24 cellular contexts compared by ENCODE assay signal in the genomic region with DNA sequence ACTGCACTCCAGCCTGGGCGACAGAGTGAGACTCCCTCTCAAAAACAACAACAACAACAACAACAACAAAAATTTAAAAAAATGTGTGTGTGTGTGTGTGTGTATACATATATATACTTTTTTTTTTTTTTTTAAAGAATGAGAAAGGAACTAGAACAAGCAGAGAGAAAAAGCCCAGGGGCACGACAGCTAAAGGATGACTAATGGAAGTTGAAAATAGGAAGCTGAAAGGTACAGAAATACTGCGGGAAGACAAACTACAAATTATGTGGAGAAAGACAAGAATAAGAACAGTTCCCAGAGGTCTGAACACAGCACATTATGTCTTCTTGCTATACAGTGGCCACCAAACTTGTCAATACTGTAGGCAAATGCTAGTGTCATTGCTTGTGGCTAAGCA.
A peak's percentile ranks its signal among the peaks of the same experiment; 100 is the strongest.
DNase-seq lines count a peak whose midpoint lies in the region; ATAC-seq and TF ChIP-seq lines count a peak whose summit lies in the region.
"Had no signal": no experiment of that assay in that cellular context is flagged by ENCODE, and none has a peak within 500 bp of the region (broad histone marks: within the 10 kb centered on the region; RNA-seq: fewer than 3 reads in every experiment).

No MANE protein-coding gene starts in this region.

- TF ChIP-seq CTCF in PC-3 (conservative IDR thresholded peaks at IDR 0.05; ENCODE audit: low read depth, low read length), result no peak
- TF ChIP-seq CTCF in epithelial cell of esophagus (IDR thresholded peaks at IDR 0.05; ENCODE audit: insufficient read depth, low read depth, low read length, missing control alignments), result no peak

- H2AFZ ChIP-seq in PC-3 (ENCODE audit: low read length), result no peak overlapping the region
- H2AFZ ChIP-seq: GM23338 had no signal

- no peaks in the 10 kb centered on the region for H3K9me3 Mint-ChIP-seq in activated naive CD4-positive, alpha-beta T cell treated with anti-CD3 and anti-CD28 coated beads for 36 hours
- H3K9me3 Mint-ChIP-seq in CD4-positive, alpha-beta memory T cell, result no peaks in the 10 kb centered on the region
- H3K9me3 Mint-ChIP-seq: CD14-positive monocyte, GM23338 had no signal

- POLR2A ChIA-PET in CD4-positive, alpha-beta memory T cell (lab: Charles Lee; ENCODE audit: partially characterized antibody), result interaction anchor here (1.0 to 6.6 kb wide), 4 partner anchors 8 to 203 kb away, joined by 3 to 63 read pairs (median 4); no protein-coding TSS in a partner anchor
- POLR2A ChIA-PET in PC-3 (lab: Charles Lee; ENCODE audit: unreplicated experiment), result no interaction called here

- no peaks in the 10 kb centered on the region for H3K36me3 Mint-ChIP-seq in activated naive CD4-positive, alpha-beta T cell treated with anti-CD3 and anti-CD28 coated beads for 36 hours (ENCODE audit: low read depth)
- H3K36me3 Mint-ChIP-seq in CD4-positive, alpha-beta memory T cell, result peaks cover 0 to 2% of the 10 kb centered on the region in 2 donors
- H3K36me3 Mint-ChIP-seq: CD14-positive monocyte had no signal

- no peak overlapping the region for H3K4me3 Mint-ChIP-seq in activated naive CD4-positive, alpha-beta T cell treated with anti-CD3 and anti-CD28 coated beads for 36 hours
- no peak overlapping the region for H3K4me3 Mint-ChIP-seq in CD4-positive, alpha-beta memory T cell
- H3K4me3 Mint-ChIP-seq: B cell, CD14-positive monocyte, GM23338 had no signal

- H3K27me3 ChIP-seq in CD4-positive, alpha-beta memory T cell (ENCODE audit: insufficient read depth, low read length), result no peaks in the 10 kb centered on the region
- H3K27me3 ChIP-seq in PC-3 (ENCODE audit: low read length), result no peaks in the 10 kb centered on the region

- H3K4me1 ChIP-seq in CD4-positive, alpha-beta memory T cell (ENCODE audit: insufficient read depth, low read length), result peaks cover 9% of the 10 kb centered on the region
- peaks cover 11% of the 10 kb centered on the region for H3K4me1 ChIP-seq in PC-3 (ENCODE audit: insufficient read depth, low read length)
- H3K4me1 ChIP-seq: A549, Caco-2 had no signal

- H3K4me2 ChIP-seq in PC-3 (ENCODE audit: low read length), result no peak overlapping the region
- H3K4me2 ChIP-seq: A549, GM23338 had no signal

- H3K9me2 ChIP-seq in PC-3 (replicated peaks; ENCODE audit: low read length), result no peaks in the 10 kb centered on the region

- no peak overlapping the region for H3K27ac ChIP-seq in CD4-positive, alpha-beta memory T cell (ENCODE audit: low read depth, low read length)
- H3K27ac ChIP-seq in PC-3 (ENCODE audit: low read length), result no peak overlapping the region
- H3K27ac ChIP-seq: A549, SK-N-MC had no signal

- DNase-seq in activated naive CD4-positive, alpha-beta T cell treated with anti-CD3 and anti-CD28 coated beads for 36 hours, result no peak
- no peak for DNase-seq in activated naive CD4-positive, alpha-beta T cell treated with anti-CD3 and anti-CD28 coated beads, Interleukin-2, amount 50 U/mL, for 16 hours
- no peak for DNase-seq in CD4-positive, alpha-beta memory T cell
- DNase-seq in PC-3 (peak; percentile 43), epithelial cell of esophagus (ENCODE audit: low read depth) (peak; percentile 30), COLO829 (ENCODE audit: low spot score) (no peak), NCI-H510A treated with DMSO at 0.1 percent for 48 hours (lab: John Stamatoyannopoulos, UW) (no peak)
- DNase-seq: Caco-2, DMS 273 treated with DMSO at 0.1 percent for 48 hours, DMS79 treated with DMSO at 0.1 percent for 48 hours, HCEC 1CT, Kasumi-1, MM.1S, NCI-H1105, NCI-H2029 treated with DMSO at 0.1 percent for 48 hours, NCI-H526, RPMI8226, SHP77 treated with DMSO at 0.1 percent for 48 hours, SW 1271 had no signal

- intact Hi-C loops in activated naive CD4-positive, alpha-beta T cell treated with anti-CD3 and anti-CD28 coated beads for 36 hours (cut with micrococcal nuclease), result no loop called here
- intact Hi-C loops in CD4-positive, alpha-beta memory T cell (cut with micrococcal nuclease), result no loop called here
- intact Hi-C loops in PC-3 (cut with micrococcal nuclease), result loop anchor here (10.0 kb wide), 1 partner anchor 607 kb away; no protein-coding TSS in a partner anchor

- peaks cover 29% of the 10 kb centered on the region for H3K4me1 Mint-ChIP-seq in activated naive CD4-positive, alpha-beta T cell treated with anti-CD3 and anti-CD28 coated beads for 36 hours (ENCODE audit: low read depth)
- H3K4me1 Mint-ChIP-seq in CD4-positive, alpha-beta memory T cell, result peaks cover 11 to 25% (median 16%) of the 10 kb centered on the region in 4 donors
- H3K4me1 Mint-ChIP-seq: B cell had no signal

- no peaks in the 10 kb centered on the region for H3K27me3 Mint-ChIP-seq in activated naive CD4-positive, alpha-beta T cell treated with anti-CD3 and anti-CD28 coated beads for 36 hours (ENCODE audit: low read depth)
- no peaks in the 10 kb centered on the region for H3K27me3 Mint-ChIP-seq in CD4-positive, alpha-beta memory T cell

- H3K4me3 ChIP-seq in CD4-positive, alpha-beta memory T cell (ENCODE audit: low read length in 2 of 2), result no peak overlapping the region
- no peak overlapping the region for H3K4me3 ChIP-seq in PC-3 (ENCODE audit: low read length)
- no peak overlapping the region for H3K4me3 ChIP-seq in epithelial cell of esophagus (ENCODE audit: low read length)
- H3K4me3 ChIP-seq: A549, GM23338, SK-N-MC had no signal

- H4K20me1 ChIP-seq in PC-3 (ENCODE audit: low read length), result no peaks in the 10 kb centered on the region

- no peaks in the 10 kb centered on the region for H3K36me3 ChIP-seq in CD4-positive, alpha-beta memory T cell (ENCODE audit: insufficient read depth, low read length)
- no peaks in the 10 kb centered on the region for H3K36me3 ChIP-seq in PC-3 (ENCODE audit: low read depth, low read length)

- no peaks in the 10 kb centered on the region for H3K9me3 ChIP-seq in CD4-positive, alpha-beta memory T cell (ENCODE audit: control insufficient read depth in 1 of 2, low read length in 2 of 2)
- no peaks in the 10 kb centered on the region for H3K9me3 ChIP-seq in PC-3 (ENCODE audit: low read length)
- H3K9me3 ChIP-seq: A549, Caco-2 had no signal

- CTCF ChIA-PET in activated naive CD4-positive, alpha-beta T cell treated with anti-CD3 and anti-CD28 coated beads for 36 hours (lab: Charles Lee), result interaction anchor here (1.0 to 2.2 kb wide), 4 partner anchors 9 to 607 kb away, joined by 3 to 6 read pairs (median 4); no protein-coding TSS in a partner anchor
- CTCF ChIA-PET in CD4-positive, alpha-beta memory T cell (lab: Charles Lee; ENCODE audit: partially characterized antibody), result interaction anchor here (0.8 to 2.7 kb wide), 4 partner anchors 47 to 399 kb away, joined by 3 to 9 read pairs (median 3); no protein-coding TSS in a partner anchor
- CTCF ChIA-PET in PC-3 (lab: Charles Lee), result interaction anchor here (0.6 to 1.0 kb wide), 4 partner anchors 20 to 176 kb away, joined by 3 to 9 read pairs (median 5); no protein-coding TSS in a partner anchor

- no peaks in the 10 kb centered on the region for H3F3A ChIP-seq in PC-3 (ENCODE audit: low read length, unreplicated experiment)

- H3K79me2 ChIP-seq in PC-3 (ENCODE audit: low read length), result no peaks in the 10 kb centered on the region

- ATAC-seq in PC-3, result peak; percentile 23; the same call in 1 of the 2 replicates
- ATAC-seq: A549, GM23338 had no signal

- peak overlapping the region; percentile 61 for H3K27ac Mint-ChIP-seq in activated naive CD4-positive, alpha-beta T cell treated with anti-CD3 and anti-CD28 coated beads for 36 hours
- peak overlapping the region in 5 of 7 donors; percentile 33 to 75 (median 64) for H3K27ac Mint-ChIP-seq in CD4-positive, alpha-beta memory T cell
- H3K27ac Mint-ChIP-seq: B cell, CD14-positive monocyte, GM23338 had no signal

- H3K9ac ChIP-seq in PC-3 (ENCODE audit: low read length), result no peak overlapping the region

- BruUV-seq in PC-3 (replicated peaks; lab: Mats Ljungman, UMichigan), result no TSS peak

Comparison
In these comparisons a context has a peak if more than half of its experiments do, and no peak if none do; other contexts are left out.
1. DNase-seq: peak in PC-3 (single experiment) and epithelial cell of esophagus (single experiment); none in activated naive CD4-positive, alpha-beta T cell treated with anti-CD3 and anti-CD28 coated beads for 36 hours (single experiment), activated naive CD4-positive, alpha-beta T cell treated with anti-CD3 and anti-CD28 coated beads, Interleukin-2, amount 50 U/mL, for 16 hours (single experiment), CD4-positive, alpha-beta memory T cell (0 of 5), COLO829 (single experiment) and NCI-H510A treated with DMSO at 0.1 percent for 48 hours (single experiment).